In the genomic region with DNA sequence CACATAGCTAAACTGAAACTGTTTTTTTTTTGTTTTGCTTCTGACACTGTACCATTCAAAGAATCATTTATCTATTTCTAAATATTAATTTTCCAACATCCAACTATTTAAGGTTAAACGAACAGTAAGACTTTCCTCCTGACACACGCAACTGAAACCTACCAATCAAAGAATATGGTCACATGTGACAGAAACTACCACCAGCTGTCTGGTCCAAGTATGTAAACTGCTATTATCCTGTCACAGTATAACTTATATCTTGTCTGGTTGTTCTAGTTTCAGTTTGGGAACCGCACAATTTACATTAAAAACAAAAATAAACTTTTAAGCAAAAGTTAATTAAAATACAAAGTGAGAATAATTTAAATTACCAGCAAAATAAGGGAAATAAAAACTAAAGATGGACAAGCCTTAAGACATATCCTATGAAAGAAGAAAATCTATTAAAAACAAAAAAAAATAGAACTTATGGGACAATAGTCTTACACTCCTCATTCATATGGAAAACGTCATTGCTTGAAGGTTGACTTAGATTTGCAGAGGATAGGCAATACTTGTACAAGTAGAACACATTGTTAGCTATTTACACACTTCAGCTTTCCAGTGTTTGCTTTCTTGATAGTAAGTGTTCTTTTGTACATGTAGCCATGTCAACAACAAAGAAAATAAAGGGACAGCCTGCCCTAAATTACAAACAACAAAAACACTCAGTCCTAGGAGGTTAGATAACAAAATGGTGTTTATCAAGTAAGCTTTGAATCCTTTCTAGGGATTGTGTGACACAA, we compare ENCODE assay signal across 15 cellular contexts. TPM values are rescaled to one million over a fixed set of nuclear protein-coding genes. Genes with fewer than 3 reads are reported as not detected.
DNase-seq lines count a peak whose midpoint lies in the region; ATAC-seq, FAIRE-seq and TF ChIP-seq lines count a peak whose summit lies in the region.
"Had no signal": no experiment of that assay in that cellular context is flagged by ENCODE, and none has a peak within 500 bp of the region (broad histone marks: within the 10 kb centered on the region; RNA-seq: fewer than 3 reads in every experiment).

No MANE protein-coding gene starts in this region.

- no peak for TF ChIP-seq POLR2A in right lobe of liver (IDR thresholded peaks at IDR 0.05)
- no peak for TF ChIP-seq POLR2A in GM12891 (IDR thresholded peaks at IDR 0.05; ENCODE audit: low read depth, low read length)

- no peak overlapping the region for H3K4me3 Mint-ChIP-seq in T-helper 17 cell
- H3K4me3 Mint-ChIP-seq: activated B cell treated with CpG ODN at 0.5 μM for 24 hours had no signal

- peak; percentile 74 for ATAC-seq in GM18909 (IDR thresholded peaks at IDR 0.05; ENCODE audit: poor library complexity, unreplicated experiment)
- peak; percentile 96 for ATAC-seq in HG02938 (IDR thresholded peaks at IDR 0.05; ENCODE audit: unreplicated experiment)
- peak in 3 of 4 donors; percentile 31 to 68 (median 67) for ATAC-seq in right lobe of liver
- ATAC-seq in GM18511 (IDR thresholded peaks at IDR 0.05; ENCODE audit: unreplicated experiment) = no peak
- no peak for ATAC-seq in T-helper 17 cell

- no peak overlapping the region for H3K27ac ChIP-seq in right lobe of liver
- H3K27ac ChIP-seq: esophagus muscularis mucosa, suprapubic skin had no signal

- no peaks in the 10 kb centered on the region for H3K4me1 Mint-ChIP-seq in T-helper 17 cell
- H3K4me1 Mint-ChIP-seq: activated B cell treated with CpG ODN at 0.5 μM for 24 hours had no signal

- no peaks in the 10 kb centered on the region for H3K27me3 ChIP-seq in right lobe of liver
- H3K27me3 ChIP-seq: esophagus muscularis mucosa, suprapubic skin had no signal

- no peaks in the 10 kb centered on the region for H3K36me3 ChIP-seq in right lobe of liver
- H3K36me3 ChIP-seq: suprapubic skin had no signal

- H3K27ac Mint-ChIP-seq in T-helper 17 cell = no peak overlapping the region
- H3K27ac Mint-ChIP-seq: activated B cell treated with CpG ODN at 0.5 μM for 24 hours had no signal

- WGBS in right lobe of liver (ENCODE audit: insufficient coverage, low coverage, low lambda C conversion rate, missing lambda C conversion rate) = 66% methylated on average over 4 of the region's 4 CpGs

- H3K9me3 ChIP-seq in right lobe of liver = no peaks in the 10 kb centered on the region
- H3K9me3 ChIP-seq in T-helper 17 cell (ENCODE audit: control insufficient read depth, low read length, poor library complexity, severe bottlenecking) = no peaks in the 10 kb centered on the region
- H3K9me3 ChIP-seq: esophagus muscularis mucosa, suprapubic skin had no signal

- H3K4me1 ChIP-seq in right lobe of liver = peaks cover 0 to 8% (median 3%) of the 10 kb centered on the region in 4 donors
- H3K4me1 ChIP-seq: esophagus muscularis mucosa, suprapubic skin had no signal

- intact Hi-C loops in right lobe of liver (cut with DNase I) = no loop called here

- no peak for FAIRE-seq in GM12891 (lab: Jason Lieb, UNC)

- H3K4me3 ChIP-seq in right lobe of liver = no peak overlapping the region
- H3K4me3 ChIP-seq: esophagus muscularis mucosa, suprapubic skin had no signal

- DNase-seq in NCI-H345 treated with DMSO at 0.1 percent for 48 hours (lab: John Stamatoyannopoulos, UW; ENCODE audit: unreplicated experiment) (peak; percentile 78), right lobe of liver (no peak), GM12891 (ENCODE audit: insufficient read length, low spot score) (no peak), T-helper 17 cell (no peak)
- no peak for DNase-seq in activated CD4-positive, alpha-beta T cell treated with anti-CD3 and anti-CD28 coated beads, Interleukin-2, amount 50 U/mL, for 1 hour
- DNase-seq: activated B cell treated with CpG ODN at 0.5 μM for 24 hours, mammary epithelial cell, NCI-H1436 treated with DMSO at 0.1 percent for 48 hours had no signal

- H3K36me3 Mint-ChIP-seq in T-helper 17 cell (ENCODE audit: low read depth) = no peaks in the 10 kb centered on the region

- no peaks in the 10 kb centered on the region for H3K27me3 Mint-ChIP-seq in T-helper 17 cell
- H3K27me3 Mint-ChIP-seq: activated B cell treated with CpG ODN at 0.5 μM for 24 hours had no signal

- no peak for TF ChIP-seq CTCF in right lobe of liver (IDR thresholded peaks at IDR 0.05)

TF ChIP-seq in GM12891, 5 proteins besides CTCF, POLR2A, EP300 and RAD21:
- TF ChIP-seq POU2F2 (IDR thresholded peaks at IDR 0.05; ENCODE audit: low read depth, low read length) (no peak), PAX5 (IDR thresholded peaks at IDR 0.05; ENCODE audit: insufficient read depth, low read length, severe bottlenecking) (no peak), SPI1 (IDR thresholded peaks at IDR 0.05; ENCODE audit: low read depth, low read length) (no peak), TAF1 (IDR thresholded peaks at IDR 0.05; ENCODE audit: low read depth, low read length) (no peak), POLR2AphosphoS5 (IDR thresholded peaks at IDR 0.05; ENCODE audit: low read depth, low read length) (no peak)

RNA-seq across cellular contexts. Expression of a gene that starts 26.8 kb away (rescaled TPM):
- total RNA-seq in right lobe of liver (not detected), T-helper 17 cell (not detected)
- 0.04 TPM for polyA plus RNA-seq in GM12891 (2012; ENCODE audit: low read depth, missing spikeins)
- total RNA-seq: activated B cell treated with CpG ODN at 0.5 μM for 24 hours, esophagus muscularis mucosa, OCI-LY7, skeletal muscle tissue, suprapubic skin had no signal

Comparison
In these comparisons a context has a peak if more than half of its experiments do, and no peak if none do; other contexts are left out.
1. ATAC-seq: peak in GM18909 (single experiment), HG02938 (single experiment) and right lobe of liver (3 of 4); none in GM18511 (single experiment) and T-helper 17 cell (single experiment).